30 cellular contexts compared by ENCODE assay signal in genomic region chr12:30329281-30329680, GRCh38.
A peak's percentile ranks its signal among the peaks of the same experiment; 100 is the strongest.
DNase-seq lines count a peak whose midpoint lies in the region; ATAC-seq, FAIRE-seq and TF ChIP-seq lines count a peak whose summit lies in the region.
"Had no signal": no experiment of that assay in that cellular context is flagged by ENCODE, and none has a peak within 500 bp of the region (broad histone marks: within the 10 kb centered on the region; RNA-seq: fewer than 3 reads in every experiment).

No MANE protein-coding gene starts in this region.

- no peaks in the 10 kb centered on the region for H3K4me1 Mint-ChIP-seq in MCF 10A (ENCODE audit: insufficient read depth, unreplicated experiment)
- H3K4me1 Mint-ChIP-seq: activated T-helper 17 cell treated with anti-CD3 and anti-CD28 coated beads, Interleukin-2, amount 50 U/mL, for 72 hours; CD14-positive monocyte; mesothelial cell of epicardium had no signal

- no peak overlapping the region for H3K4me3 Mint-ChIP-seq in MCF 10A (ENCODE audit: unreplicated experiment)
- H3K4me3 Mint-ChIP-seq: activated T-helper 17 cell treated with anti-CD3 and anti-CD28 coated beads, Interleukin-2, amount 50 U/mL, for 72 hours; CD14-positive monocyte; mesothelial cell of epicardium; stimulated activated naive CD8-positive, alpha-beta T cell treated with anti-CD3 and anti-CD28 coated beads, Interleukin-15, Interleukin-2, amounts not matched to agents 100 ng/mL and 50 ng/mL, for 24 hours had no signal

- H3K27ac ChIP-seq in breast epithelium: no peak overlapping the region
- H3K27ac ChIP-seq: 22Rv1, esophagus muscularis mucosa, Peyer's patch, SJCRH30, thoracic aorta had no signal

- no peaks in the 10 kb centered on the region for H3K36me3 Mint-ChIP-seq in MCF 10A (ENCODE audit: insufficient read depth, unreplicated experiment)
- H3K36me3 Mint-ChIP-seq: CD14-positive monocyte, mesothelial cell of epicardium had no signal

- ATAC-seq in HG02852 (IDR thresholded peaks at IDR 0.05; ENCODE audit: unreplicated experiment) (no peak), GM21825 (IDR thresholded peaks at IDR 0.05; ENCODE audit: unreplicated experiment) (no peak)
- ATAC-seq: activated T-helper 17 cell treated with anti-CD3 and anti-CD28 coated beads, Interleukin-2, amount 50 U/mL, for 72 hours; left ventricle myocardium superior; right cardiac atrium had no signal

- no peak overlapping the region for H3K4me3 ChIP-seq in breast epithelium
- H3K4me3 ChIP-seq in fibroblast of the aortic adventitia (ENCODE audit: low read depth, low read length): no peak overlapping the region
- H3K4me3 ChIP-seq: esophagus muscularis mucosa, Peyer's patch, SJCRH30, thoracic aorta had no signal

- H3K27me3 Mint-ChIP-seq in MCF 10A (ENCODE audit: insufficient read depth, unreplicated experiment): no peaks in the 10 kb centered on the region
- H3K27me3 Mint-ChIP-seq: activated T-helper 17 cell treated with anti-CD3 and anti-CD28 coated beads, Interleukin-2, amount 50 U/mL, for 72 hours; stimulated activated naive CD8-positive, alpha-beta T cell treated with anti-CD3 and anti-CD28 coated beads, Interleukin-15, Interleukin-2, amounts not matched to agents 100 ng/mL and 50 ng/mL, for 24 hours had no signal

- H3K27me3 ChIP-seq in breast epithelium: no peaks in the 10 kb centered on the region
- H3K27me3 ChIP-seq: esophagus muscularis mucosa, Peyer's patch, SJCRH30 had no signal

- no TSS peak for BruUV-seq in MCF 10A (replicated peaks; lab: Mats Ljungman, UMichigan)

- DNase-seq in MCF 10A (ENCODE audit: unreplicated experiment): peak; percentile 14
- no peak for DNase-seq in breast epithelium (ENCODE audit: low spot score in 2 of 2)
- DNase-seq in astrocyte of the hippocampus (ENCODE audit: low read depth, low spot score): peak; percentile 47
- DNase-seq in fibroblast of the aortic adventitia (ENCODE audit: low read depth): peak; percentile 7
- DNase-seq in urothelium cell line (ENCODE audit: low spot score): peak; percentile 12
- no peak for DNase-seq in T-helper 2 cell
- DNase-seq: activated CD4-positive, alpha-beta T cell treated with anti-CD3 and anti-CD28 coated beads for 48 hours; activated naive CD4-positive, alpha-beta T cell treated with anti-CD3 and anti-CD28 coated beads, Interleukin-2, amount 50 U/mL, for 16 hours; central memory CD4-positive, alpha-beta T cell; DMS79 treated with DMSO at 0.1 percent for 48 hours; GOT3; islet precursor cell; left ventricle myocardium superior; NCI-H1417 treated with DMSO at 0.1 percent for 48 hours; NCI-H226; NCI-H69; Peyer's patch; posterior cingulate gyrus; right cardiac atrium; SJCRH30; stimulated activated CD8-positive, alpha-beta memory T cell treated with anti-CD3 and anti-CD28 coated beads, Interleukin-4, amount 100 ng/mL, for 48 hours had no signal

- H3K9me3 Mint-ChIP-seq in MCF 10A (ENCODE audit: unreplicated experiment): no peaks in the 10 kb centered on the region
- H3K9me3 Mint-ChIP-seq: activated T-helper 17 cell treated with anti-CD3 and anti-CD28 coated beads, Interleukin-2, amount 50 U/mL, for 72 hours had no signal

- no peaks in the 10 kb centered on the region for H3K36me3 ChIP-seq in breast epithelium
- H3K36me3 ChIP-seq: esophagus muscularis mucosa, Peyer's patch, SJCRH30, thoracic aorta had no signal

- POLR2A ChIA-PET in MCF 10A (lab: Yijun Ruan, JAX): interaction anchor here (0.7 kb wide), 1 partner anchor 371 kb away, joined by 3 read pairs; no protein-coding TSS in a partner anchor

- TF ChIP-seq POLR2A in breast epithelium (IDR thresholded peaks at IDR 0.05): no peak

- CTCF ChIA-PET in MCF 10A (lab: Yijun Ruan, JAX): no interaction called here

- TF ChIP-seq CTCF in MCF 10A (IDR thresholded peaks at IDR 0.05; ENCODE audit: unreplicated experiment): no peak
- TF ChIP-seq CTCF in breast epithelium (IDR thresholded peaks at IDR 0.05): no peak
- TF ChIP-seq CTCF in fibroblast of the aortic adventitia (IDR thresholded peaks at IDR 0.05; ENCODE audit: insufficient read depth, low read length): no peak

- no peak for FAIRE-seq in urothelium cell line (lab: Jason Lieb, UNC)

- H3K9me3 ChIP-seq in breast epithelium: peaks cover 0 to 5% of the 10 kb centered on the region in 2 donors
- H3K9me3 ChIP-seq: Peyer's patch, SJCRH30, thoracic aorta had no signal

- no peak overlapping the region for H3K27ac Mint-ChIP-seq in MCF 10A (ENCODE audit: low read depth, unreplicated experiment)
- H3K27ac Mint-ChIP-seq: activated T-helper 17 cell treated with anti-CD3 and anti-CD28 coated beads, Interleukin-2, amount 50 U/mL, for 72 hours; CD14-positive monocyte; mesothelial cell of epicardium; stimulated activated naive CD8-positive, alpha-beta T cell treated with anti-CD3 and anti-CD28 coated beads, Interleukin-15, Interleukin-2, amounts not matched to agents 100 ng/mL and 50 ng/mL, for 24 hours had no signal

- H3K4me1 ChIP-seq in breast epithelium: no peaks in the 10 kb centered on the region
- H3K4me1 ChIP-seq: esophagus muscularis mucosa, Peyer's patch had no signal

- intact Hi-C loops in MCF 10A (cut with micrococcal nuclease): no loop called here
- intact Hi-C loops in breast epithelium (cut with DNase I; ENCODE audit: low total_unique reads): no loop called here

Comparison
In these comparisons a context has a peak if more than half of its experiments do, and no peak if none do; other contexts are left out.
1. DNase-seq: peak in MCF 10A (single experiment), astrocyte of the hippocampus (single experiment), fibroblast of the aortic adventitia (single experiment) and urothelium cell line (single experiment); none in breast epithelium (0 of 2) and T-helper 2 cell (0 of 5).